Comparison of ENCODE assay signal across 9 cellular contexts in genomic region chr17:54992797-54993639, GRCh38. TPM values are rescaled to one million over a fixed set of nuclear protein-coding genes. Genes with fewer than 3 reads are reported as not detected.
DNase-seq lines count a peak whose midpoint lies in the region; ATAC-seq, FAIRE-seq and TF ChIP-seq lines count a peak whose summit lies in the region.
"Had no signal": no experiment of that assay in that cellular context is flagged by ENCODE, and none has a peak within 500 bp of the region (broad histone marks: within the 10 kb centered on the region; RNA-seq: fewer than 3 reads in every experiment).

No MANE protein-coding gene starts in this region.

- no peaks in the 10 kb centered on the region for H3K4me1 Mint-ChIP-seq in nephron

- no peaks in the 10 kb centered on the region for H3K9me1 ChIP-seq in endothelial cell of umbilical vein (replicated peaks; ENCODE audit: control insufficient read depth, extremely low read depth, insufficient read depth, low read length)

- no peaks in the 10 kb centered on the region for H3K9me3 Mint-ChIP-seq in nephron

- H3K9me3 ChIP-seq in RWPE2 (ENCODE audit: severe bottlenecking): no peaks in the 10 kb centered on the region
- H3K9me3 ChIP-seq in endothelial cell of umbilical vein (replicated peaks; ENCODE audit: control insufficient read depth, insufficient read depth, low read length): no peaks in the 10 kb centered on the region
- no peaks in the 10 kb centered on the region for H3K9me3 ChIP-seq in MG63
- H3K9me3 ChIP-seq: neutrophil had no signal

- H3K4me1 ChIP-seq in RWPE2 (ENCODE audit: insufficient read depth, poor library complexity, severe bottlenecking) (no peaks in the 10 kb centered on the region), endothelial cell of umbilical vein (ENCODE audit: control insufficient read depth, extremely low read depth, insufficient read depth, low read length) (no peaks in the 10 kb centered on the region)

- CTCF ChIA-PET in endothelial cell of umbilical vein (lab: Charles Lee): interaction anchor here (0.6 to 9.7 kb wide), 30 partner anchors 9 to 521 kb away, joined by 3 to 136 read pairs (median 4); partner anchors contain the start of genes HLF and STXBP4

- no peak overlapping the region for H2AFZ ChIP-seq in endothelial cell of umbilical vein (ENCODE audit: low read depth, low read length)

- dilution Hi-C loops in endothelial cell of umbilical vein (cut with MboI; ENCODE audit: extremely low pct_ligation_motif_present, low sequenced_read_pairs): no loop called here

- no peaks in the 10 kb centered on the region for H3K27me3 Mint-ChIP-seq in nephron (ENCODE audit: low read depth)

- no peak overlapping the region for H3K27ac Mint-ChIP-seq in nephron

- H3K27ac ChIP-seq in RWPE2 (ENCODE audit: poor library complexity, severe bottlenecking): no peak overlapping the region
- no peak overlapping the region for H3K27ac ChIP-seq in endothelial cell of umbilical vein (ENCODE audit: insufficient read depth, low read depth, low read length)
- H3K27ac ChIP-seq: neutrophil had no signal

- H3K4me3 ChIP-seq in RWPE2 (ENCODE audit: severe bottlenecking) (no peak overlapping the region), endothelial cell of umbilical vein (replicated peaks in 1 of 3; ENCODE audit: insufficient read depth in 1 of 3, low read depth in 1 of 3, low read length in 3 of 3) (no peak overlapping the region), MG63 (no peak overlapping the region)

- no peak overlapping the region for H3K4me2 ChIP-seq in endothelial cell of umbilical vein (ENCODE audit: insufficient read depth, low read length)

- no peak overlapping the region for H3K4me3 Mint-ChIP-seq in nephron

- peak; percentile 86 for TF ChIP-seq CTCF in RWPE2 (IDR thresholded peaks at IDR 0.05; ENCODE audit: poor library complexity, severe bottlenecking)
- TF ChIP-seq CTCF in endothelial cell of umbilical vein (IDR thresholded peaks at IDR 0.05; ENCODE audit: extremely low read depth in 1 of 2, insufficient read depth in 1 of 2, low read depth in 1 of 2, low read length in 2 of 2): peak; percentile 39 to 40
- TF ChIP-seq CTCF in nephron (IDR thresholded peaks at IDR 0.05; ENCODE audit: unreplicated experiment in 3 of 3): peak; percentile 54 to 75 (median 68)

- DNase-seq in D341Med (ENCODE audit: low spot score) (peak; percentile 54), MV-4-11 (lab: John Stamatoyannopoulos, UW) (peak; percentile 24), RWPE2 (ENCODE audit: low spot score) (no peak), endothelial cell of umbilical vein (ENCODE audit: low read depth, low spot score) (peak; percentile 43), NCI-H128 (lab: John Stamatoyannopoulos, UW; ENCODE audit: unreplicated experiment) (no peak), MG63 (no peak)

- intact Hi-C loops in endothelial cell of umbilical vein (cut with micrococcal nuclease): loop anchor here (1.0 to 10.0 kb wide), 4 partner anchors 303 to 1958 kb away; no protein-coding TSS in a partner anchor

- peak; percentile 67 for ATAC-seq in GM19467 (IDR thresholded peaks at IDR 0.05; ENCODE audit: unreplicated experiment)
- peak; percentile 67 for ATAC-seq in RWPE2 (ENCODE audit: low read depth)

- POLR2A ChIA-PET in endothelial cell of umbilical vein (lab: Charles Lee): no interaction called here

- H3K9ac ChIP-seq in endothelial cell of umbilical vein (replicated peaks; ENCODE audit: extremely low read depth, insufficient read depth, low read length): no peak overlapping the region

- no TSS peak for BruUV-seq in endothelial cell of umbilical vein (replicated peaks; lab: Mats Ljungman, UMichigan)

- no peaks in the 10 kb centered on the region for H3K27me3 ChIP-seq in RWPE2 (ENCODE audit: insufficient read depth, poor library complexity, severe bottlenecking)
- no peaks in the 10 kb centered on the region for H3K27me3 ChIP-seq in endothelial cell of umbilical vein (ENCODE audit: control insufficient read depth in 2 of 2, insufficient read depth in 2 of 2, low read length in 2 of 2)
- H3K27me3 ChIP-seq in MG63: no peaks in the 10 kb centered on the region
- H3K27me3 ChIP-seq: neutrophil had no signal

- no peaks in the 10 kb centered on the region for H3K79me2 ChIP-seq in endothelial cell of umbilical vein (ENCODE audit: control insufficient read depth, insufficient read depth, low read length)

- H3K36me3 ChIP-seq in RWPE2 (ENCODE audit: low read depth) (peaks cover 9% of the 10 kb centered on the region; the same call in 1 of the 2 replicates), endothelial cell of umbilical vein (ENCODE audit: control insufficient read depth in 2 of 2, extremely low read depth in 1 of 2, insufficient read depth in 2 of 2, low read length in 2 of 2) (no peaks in the 10 kb centered on the region), MG63 (no peaks in the 10 kb centered on the region)
- H3K36me3 ChIP-seq: neutrophil had no signal

- peak; percentile 57 for FAIRE-seq in endothelial cell of umbilical vein (lab: Jason Lieb, UNC)

- H3K36me3 Mint-ChIP-seq in nephron (ENCODE audit: low read depth): peaks cover 14% of the 10 kb centered on the region

- TF ChIP-seq POLR2A in endothelial cell of umbilical vein (IDR thresholded peaks at IDR 0.05; ENCODE audit: low read depth, low read length): no peak

- H4K20me1 ChIP-seq in endothelial cell of umbilical vein (replicated peaks; ENCODE audit: control insufficient read depth, extremely low read depth, insufficient read depth, low read length): no peaks in the 10 kb centered on the region

TF ChIP-seq in endothelial cell of umbilical vein, 7 proteins besides CTCF, POLR2A, EP300 and RAD21:
- no peak for TF ChIP-seq MYC (IDR thresholded peaks at IDR 0.05; ENCODE audit: low read depth, low read length)
- no peak for TF ChIP-seq FOS (IDR thresholded peaks at IDR 0.05; ENCODE audit: borderline replicate concordance, insufficient read depth, low read length)
- no peak for TF ChIP-seq JUN (IDR thresholded peaks at IDR 0.05; ENCODE audit: borderline replicate concordance, insufficient read depth, insufficient read length, low read depth)
- TF ChIP-seq MAX (IDR thresholded peaks at IDR 0.05; ENCODE audit: insufficient read depth, insufficient read length): no peak
- no peak for TF ChIP-seq GATA2 (IDR thresholded peaks at IDR 0.05; ENCODE audit: insufficient read depth, insufficient read length, low read depth, low read length)
- no peak for TF ChIP-seq EZH2 (IDR thresholded peaks at IDR 0.05; ENCODE audit: borderline replicate concordance, low read depth, low read length, severe bottlenecking)
- TF ChIP-seq POLR2AphosphoS5 (IDR thresholded peaks at IDR 0.05; ENCODE audit: insufficient read depth, low read depth, low read length): no peak
TF ChIP-seq in endothelial cell of umbilical vein: peak in this region for 0.

RNA-seq across cellular contexts. Expression of gene STXBP4, which starts 24.5 kb away (rescaled TPM):
- total RNA-seq in endothelial cell of umbilical vein: 11.3 and 12.9 TPM in 2 replicates
- 1.8 and 1.9 TPM in 2 replicates for polyA plus RNA-seq in endothelial cell of umbilical vein
- polyA plus RNA-seq in endothelial cell of umbilical vein (2011; cell fraction: cytosol; rRNA removed): 2.3 and 3.3 TPM in 2 replicates
- polyA plus RNA-seq in endothelial cell of umbilical vein (2011; cell fraction: nucleus; rRNA removed): 7.2 and 10.1 TPM in 2 replicates
- polyA plus RNA-seq in endothelial cell of umbilical vein (2012): 4.5 and 12.5 TPM in 2 replicates
- 6.9 and 8.0 TPM in 2 replicates for polyA minus RNA-seq in endothelial cell of umbilical vein
- polyA minus RNA-seq in endothelial cell of umbilical vein (2011; cell fraction: cytosol; rRNA and poly(A)+ RNA removed): 4.2 TPM
- polyA minus RNA-seq in endothelial cell of umbilical vein (2011; cell fraction: nucleus; rRNA and poly(A)+ RNA removed): 18.5 and 28.7 TPM in 2 replicates
- total RNA-seq in MG63 (2014; rRNA removed; shearing (Covaris generic); ENCODE audit: low replicate concordance): 12.7 and 28.1 TPM in 2 replicates

RNA-seq across cellular contexts. Expression of gene COX11, which starts 24.6 kb away (rescaled TPM):
- total RNA-seq in endothelial cell of umbilical vein: 55.6 and 55.9 TPM in 2 replicates
- polyA plus RNA-seq in endothelial cell of umbilical vein: 47.3 and 58.4 TPM in 2 replicates
- polyA plus RNA-seq in endothelial cell of umbilical vein (2011; cell fraction: cytosol; rRNA removed): 33.4 and 44.1 TPM in 2 replicates
- 55.8 and 62.7 TPM in 2 replicates for polyA plus RNA-seq in endothelial cell of umbilical vein (2011; cell fraction: nucleus; rRNA removed)
- 50.4 and 57.9 TPM in 2 replicates for polyA plus RNA-seq in endothelial cell of umbilical vein (2012)
- 37.1 and 41.4 TPM in 2 replicates for polyA minus RNA-seq in endothelial cell of umbilical vein
- 49.8 TPM for polyA minus RNA-seq in endothelial cell of umbilical vein (2011; cell fraction: cytosol; rRNA and poly(A)+ RNA removed)
- 24.4 and 26.9 TPM in 2 replicates for polyA minus RNA-seq in endothelial cell of umbilical vein (2011; cell fraction: nucleus; rRNA and poly(A)+ RNA removed)
- total RNA-seq in MG63 (2014; rRNA removed; shearing (Covaris generic); ENCODE audit: low replicate concordance): 45.4 and 79.6 TPM in 2 replicates

Comparison
In these comparisons a context has a peak if more than half of its experiments do, and no peak if none do; other contexts are left out.
1. DNase-seq: peak in D341Med (single experiment), MV-4-11 (single experiment) and endothelial cell of umbilical vein (single experiment); none in RWPE2 (single experiment), NCI-H128 (single experiment) and MG63 (single experiment).
2. Peak in every context shown above with its lines, with median percentiles within 50 percentile points of each other: CTCF ChIP-seq.